1 cellular context compared by ENCODE assay signal in the genomic region with DNA sequence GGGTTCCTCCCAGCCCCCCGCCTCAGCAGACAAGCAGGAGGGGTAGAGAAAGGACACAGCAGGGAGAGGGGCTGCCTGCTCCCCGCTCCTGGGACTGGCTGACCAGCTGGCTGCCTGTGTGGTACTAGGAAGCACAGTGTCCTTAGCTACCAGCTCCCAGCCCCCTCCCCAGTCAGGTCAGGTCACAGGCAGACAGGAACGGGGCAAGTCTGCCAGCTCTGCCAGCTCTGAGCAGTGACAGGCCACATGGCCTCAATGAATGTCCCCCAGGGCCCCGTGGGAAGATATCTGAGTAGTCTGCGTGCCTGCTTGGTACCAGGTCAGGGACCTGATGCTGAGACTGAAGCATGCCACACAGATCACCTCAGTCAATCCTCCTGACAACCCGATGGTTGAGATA.
TF ChIP-seq lines count a peak whose summit lies in the region.

No MANE protein-coding gene starts in this region.

TF ChIP-seq in HCT116, 20 proteins besides CTCF, POLR2A, EP300 and RAD21 (continued from another document):
- TF ChIP-seq, protein P1, sequence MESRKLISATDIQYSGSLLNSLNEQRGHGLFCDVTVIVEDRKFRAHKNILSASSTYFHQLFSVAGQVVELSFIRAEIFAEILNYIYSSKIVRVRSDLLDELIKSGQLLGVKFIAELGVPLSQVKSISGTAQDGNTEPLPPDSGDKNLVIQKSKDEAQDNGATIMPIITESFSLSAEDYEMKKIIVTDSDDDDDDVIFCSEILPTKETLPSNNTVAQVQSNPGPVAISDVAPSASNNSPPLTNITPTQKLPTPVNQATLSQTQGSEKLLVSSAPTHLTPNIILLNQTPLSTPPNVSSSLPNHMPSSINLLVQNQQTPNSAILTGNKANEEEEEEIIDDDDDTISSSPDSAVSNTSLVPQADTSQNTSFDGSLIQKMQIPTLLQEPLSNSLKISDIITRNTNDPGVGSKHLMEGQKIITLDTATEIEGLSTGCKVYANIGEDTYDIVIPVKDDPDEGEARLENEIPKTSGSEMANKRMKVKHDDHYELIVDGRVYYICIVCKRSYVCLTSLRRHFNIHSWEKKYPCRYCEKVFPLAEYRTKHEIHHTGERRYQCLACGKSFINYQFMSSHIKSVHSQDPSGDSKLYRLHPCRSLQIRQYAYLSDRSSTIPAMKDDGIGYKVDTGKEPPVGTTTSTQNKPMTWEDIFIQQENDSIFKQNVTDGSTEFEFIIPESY (IDR thresholded peaks at IDR 0.05; ENCODE audit: extremely low read depth, insufficient replicate concordance, low read length) = no peak
- TF ChIP-seq EGR1 (IDR thresholded peaks at IDR 0.05; ENCODE audit: low read depth) (no peak), FOSL1 (IDR thresholded peaks at IDR 0.05; ENCODE audit: low read depth) (no peak), ELF1 (IDR thresholded peaks at IDR 0.05; ENCODE audit: borderline replicate concordance, low read depth) (no peak), CBX3 (IDR thresholded peaks at IDR 0.05; ENCODE audit: low read depth) (no peak), CEBPB (IDR thresholded peaks at IDR 0.05; ENCODE audit: low read depth) (no peak), SIN3A (IDR thresholded peaks at IDR 0.05; ENCODE audit: low read depth) (no peak), EZH2phosphoT487 (IDR thresholded peaks at IDR 0.05; ENCODE audit: borderline replicate concordance) (no peak), YY1 (IDR thresholded peaks at IDR 0.05; ENCODE audit: extremely low read depth, insufficient replicate concordance, low read depth, low read length) (no peak), JUND (IDR thresholded peaks at IDR 0.05) (no peak), ZFX (IDR thresholded peaks at IDR 0.05) (no peak), SP1 (IDR thresholded peaks at IDR 0.05; ENCODE audit: low read depth) (no peak), TCF7L2 (IDR thresholded peaks at IDR 0.05; ENCODE audit: borderline replicate concordance, extremely low read depth, insufficient read depth, insufficient read length) (no peak), POLR2AphosphoS5 (IDR thresholded peaks at IDR 0.05; ENCODE audit: low read depth, low read length) (no peak)
- TF ChIP-seq, protein P2, sequence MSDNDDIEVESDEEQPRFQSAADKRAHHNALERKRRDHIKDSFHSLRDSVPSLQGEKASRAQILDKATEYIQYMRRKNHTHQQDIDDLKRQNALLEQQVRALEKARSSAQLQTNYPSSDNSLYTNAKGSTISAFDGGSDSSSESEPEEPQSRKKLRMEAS (IDR thresholded peaks at IDR 0.05) = no peak
- TF ChIP-seq, protein P3, sequence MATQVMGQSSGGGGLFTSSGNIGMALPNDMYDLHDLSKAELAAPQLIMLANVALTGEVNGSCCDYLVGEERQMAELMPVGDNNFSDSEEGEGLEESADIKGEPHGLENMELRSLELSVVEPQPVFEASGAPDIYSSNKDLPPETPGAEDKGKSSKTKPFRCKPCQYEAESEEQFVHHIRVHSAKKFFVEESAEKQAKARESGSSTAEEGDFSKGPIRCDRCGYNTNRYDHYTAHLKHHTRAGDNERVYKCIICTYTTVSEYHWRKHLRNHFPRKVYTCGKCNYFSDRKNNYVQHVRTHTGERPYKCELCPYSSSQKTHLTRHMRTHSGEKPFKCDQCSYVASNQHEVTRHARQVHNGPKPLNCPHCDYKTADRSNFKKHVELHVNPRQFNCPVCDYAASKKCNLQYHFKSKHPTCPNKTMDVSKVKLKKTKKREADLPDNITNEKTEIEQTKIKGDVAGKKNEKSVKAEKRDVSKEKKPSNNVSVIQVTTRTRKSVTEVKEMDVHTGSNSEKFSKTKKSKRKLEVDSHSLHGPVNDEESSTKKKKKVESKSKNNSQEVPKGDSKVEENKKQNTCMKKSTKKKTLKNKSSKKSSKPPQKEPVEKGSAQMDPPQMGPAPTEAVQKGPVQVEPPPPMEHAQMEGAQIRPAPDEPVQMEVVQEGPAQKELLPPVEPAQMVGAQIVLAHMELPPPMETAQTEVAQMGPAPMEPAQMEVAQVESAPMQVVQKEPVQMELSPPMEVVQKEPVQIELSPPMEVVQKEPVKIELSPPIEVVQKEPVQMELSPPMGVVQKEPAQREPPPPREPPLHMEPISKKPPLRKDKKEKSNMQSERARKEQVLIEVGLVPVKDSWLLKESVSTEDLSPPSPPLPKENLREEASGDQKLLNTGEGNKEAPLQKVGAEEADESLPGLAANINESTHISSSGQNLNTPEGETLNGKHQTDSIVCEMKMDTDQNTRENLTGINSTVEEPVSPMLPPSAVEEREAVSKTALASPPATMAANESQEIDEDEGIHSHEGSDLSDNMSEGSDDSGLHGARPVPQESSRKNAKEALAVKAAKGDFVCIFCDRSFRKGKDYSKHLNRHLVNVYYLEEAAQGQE (IDR thresholded peaks at IDR 0.05; ENCODE audit: low read depth) = no peak
- TF ChIP-seq, protein P4, sequence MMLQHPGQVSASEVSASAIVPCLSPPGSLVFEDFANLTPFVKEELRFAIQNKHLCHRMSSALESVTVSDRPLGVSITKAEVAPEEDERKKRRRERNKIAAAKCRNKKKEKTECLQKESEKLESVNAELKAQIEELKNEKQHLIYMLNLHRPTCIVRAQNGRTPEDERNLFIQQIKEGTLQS (IDR thresholded peaks at IDR 0.05) = no peak
